Comparison of ENCODE assay signal across 14 cellular contexts in the genomic region with DNA sequence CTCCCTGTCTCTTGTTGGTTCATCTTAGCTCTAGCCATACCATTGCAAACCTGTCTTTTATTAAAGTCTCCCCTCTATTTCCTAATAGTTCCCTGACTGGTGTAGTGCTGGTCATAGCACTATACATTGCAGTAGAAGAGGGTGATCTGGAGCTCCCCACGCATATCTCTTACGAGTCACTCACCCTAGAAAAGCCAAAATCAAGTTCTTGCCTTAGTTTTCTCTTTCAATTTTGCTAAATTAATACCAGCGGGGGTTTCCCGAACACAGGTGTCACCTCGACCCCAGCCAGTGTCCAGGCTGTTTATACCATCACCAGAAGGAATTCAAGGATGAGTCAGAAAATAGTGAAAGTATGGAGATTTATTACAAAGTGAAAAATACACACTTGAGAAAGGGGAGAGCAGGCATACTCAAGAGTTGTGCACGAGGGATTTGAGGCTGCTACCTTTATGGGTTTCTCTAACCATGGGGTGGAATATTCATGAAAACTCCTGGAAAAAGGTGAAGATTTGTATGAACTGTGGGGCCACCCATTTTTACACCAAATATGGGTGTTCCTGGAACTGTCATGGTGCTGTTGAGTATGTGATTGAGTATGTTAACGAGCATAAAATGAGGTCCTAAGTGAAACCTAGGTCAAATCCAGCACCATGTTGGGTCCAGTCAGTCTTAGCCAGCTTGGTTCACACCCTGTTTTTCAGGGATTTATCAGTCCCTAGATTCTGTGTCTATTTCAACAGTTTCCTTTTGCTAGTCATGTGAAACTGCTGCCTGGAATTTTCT. TPM values are rescaled to one million over a fixed set of nuclear protein-coding genes. Genes with fewer than 3 reads are reported as not detected.
"Had no signal": no experiment of that assay in that cellular context is flagged by ENCODE, and none has a peak within 500 bp of the region (broad histone marks: within the 10 kb centered on the region; RNA-seq: fewer than 3 reads in every experiment).

No MANE protein-coding gene starts in this region.

- H3K4me3 Mint-ChIP-seq: activated naive CD8-positive, alpha-beta T cell treated with anti-CD3 and anti-CD28 coated beads, Interleukin-2, amount 10 ng/mL, durations not matched to agents 7 days and 5 days; endodermal cell; mesothelial cell of epicardium; T-helper 1 cell treated with Interleukin-12 subunit alpha and Interleukin-12 subunit beta and Interleukin-4 antibody, amounts not matched to agents 30 μg/mL and 1 μg/mL, for 36 hours; WTC11 had no signal

- DNase-seq: activated CD4-positive, alpha-beta T cell treated with anti-CD3 and anti-CD28 coated beads, Interleukin-2, amount 50 U/mL, for 48 hours; activated naive CD8-positive, alpha-beta T cell treated with anti-CD3 and anti-CD28 coated beads, Interleukin-2, amount 10 ng/mL, durations not matched to agents 7 days and 5 days; endodermal cell; erythroblast; kidney glomerular epithelial cell; retina; upper lobe of left lung had no signal

- H3K27ac Mint-ChIP-seq: activated naive CD8-positive, alpha-beta T cell treated with anti-CD3 and anti-CD28 coated beads, Interleukin-2, amount 10 ng/mL, durations not matched to agents 7 days and 5 days; endodermal cell; mesothelial cell of epicardium; T-helper 1 cell treated with Interleukin-12 subunit alpha and Interleukin-12 subunit beta and Interleukin-4 antibody, amounts not matched to agents 30 μg/mL and 1 μg/mL, for 36 hours; WTC11 had no signal

- ATAC-seq: WTC11 had no signal

- H3K9me3 ChIP-seq: ascending aorta, upper lobe of left lung had no signal

- H3K36me3 Mint-ChIP-seq: mesothelial cell of epicardium, WTC11 had no signal

- H3K4me1 Mint-ChIP-seq: mesothelial cell of epicardium had no signal

RNA-seq across cellular contexts. Expression of a gene that starts 20.2 kb away (rescaled TPM):
- total RNA-seq: activated naive CD8-positive, alpha-beta T cell treated with anti-CD3 and anti-CD28 coated beads, Interleukin-2, amount 10 ng/mL, durations not matched to agents 7 days and 5 days; ascending aorta; bronchial epithelial cell; chondrocyte; hepatocyte had no signal
